16 cellular contexts compared by ENCODE assay signal in genomic region chr19:6070179-6071102, GRCh38. TPM values are rescaled to one million over a fixed set of nuclear protein-coding genes. Genes with fewer than 3 reads are reported as not detected.
A peak's percentile ranks its signal among the peaks of the same experiment; 100 is the strongest.
DNase-seq lines count a peak whose midpoint lies in the region; ATAC-seq, FAIRE-seq and TF ChIP-seq lines count a peak whose summit lies in the region.
"Had no signal": no experiment of that assay in that cellular context is flagged by ENCODE, and none has a peak within 500 bp of the region (broad histone marks: within the 10 kb centered on the region; RNA-seq: fewer than 3 reads in every experiment).

No MANE protein-coding gene starts in this region.

- H3F3A ChIP-seq in SK-N-SH (replicated peaks; ENCODE audit: insufficient read depth): peaks cover 34% of the 10 kb centered on the region

- no peak for TF ChIP-seq CTCF in SK-N-SH (IDR thresholded peaks at IDR 0.05)
- no peak for TF ChIP-seq CTCF in ascending aorta (IDR thresholded peaks at IDR 0.05)
- no peak for TF ChIP-seq CTCF in right lobe of liver (IDR thresholded peaks at IDR 0.05)
- TF ChIP-seq CTCF in stomach (IDR thresholded peaks at IDR 0.05): no peak

- no peak for TF ChIP-seq RAD21 in SK-N-SH (IDR thresholded peaks at IDR 0.05; ENCODE audit: low read length)

- FAIRE-seq in GM12891 (lab: Jason Lieb, UNC): no peak
- FAIRE-seq: GM18507, RCC 7860 had no signal

- H3K4me1 ChIP-seq in SK-N-SH (ENCODE audit: control insufficient read depth in 1 of 2, insufficient read depth in 2 of 2, low read depth in 1 of 2, low read length in 1 of 2) (peaks cover 21 to 42% of the 10 kb centered on the region in 2 experiments), ascending aorta (peaks cover 17 to 58% of the 10 kb centered on the region in 2 donors), right lobe of liver (peaks cover 0 to 22% (median 6%) of the 10 kb centered on the region in 4 donors), stomach (peaks cover 14 to 41% (median 31%) of the 10 kb centered on the region in 4 donors)

- WGBS in SK-N-SH (ENCODE audit: low lambda C conversion rate): 82% methylated on average over 7 of the region's 7 CpGs
- 63% methylated on average over 3 of the region's 7 CpGs for WGBS in right lobe of liver (ENCODE audit: insufficient coverage, low coverage, low lambda C conversion rate, missing lambda C conversion rate)
- 84 to 93% (median 86%) methylated on average over 5 to 7 of the region's 7 CpGs for WGBS in stomach, 5 donors

- POLR2A ChIA-PET in SK-N-SH (lab: Yijun Ruan, JAX): no interaction called here

- H3K79me2 ChIP-seq in SK-N-SH (ENCODE audit: insufficient read depth): peaks cover 47% of the 10 kb centered on the region; the same call in 1 of the 2 replicates

- TF ChIP-seq POLR2A in right lobe of liver (IDR thresholded peaks at IDR 0.05) (no peak), stomach (IDR thresholded peaks at IDR 0.05) (no peak), GM12891 (IDR thresholded peaks at IDR 0.05; ENCODE audit: low read depth, low read length) (no peak)

- intact Hi-C loops in ascending aorta (cut with DNase I): no loop called here
- intact Hi-C loops in right lobe of liver (cut with DNase I): no loop called here
- intact Hi-C loops in stomach (cut with DNase I; ENCODE audit: low total_unique reads): no loop called here

- H4K20me1 ChIP-seq in SK-N-SH (ENCODE audit: insufficient read depth): no peaks in the 10 kb centered on the region

- CTCF ChIA-PET in SK-N-SH (lab: Yijun Ruan, JAX): interaction anchor here (1.4 kb wide), 1 partner anchor 22 kb away, joined by 4 read pairs; no protein-coding TSS in a partner anchor

- no peaks in the 10 kb centered on the region for H3K9me2 ChIP-seq in SK-N-SH

- H3K9ac ChIP-seq in SK-N-SH: peak overlapping the region; percentile 61

- H3K9me3 ChIP-seq in SK-N-SH: no peaks in the 10 kb centered on the region
- peaks cover 0 to under 1% of the 10 kb centered on the region in 2 donors for H3K9me3 ChIP-seq in ascending aorta
- H3K9me3 ChIP-seq in right lobe of liver: no peaks in the 10 kb centered on the region
- H3K9me3 ChIP-seq in stomach: no peaks in the 10 kb centered on the region
- H3K9me3 ChIP-seq: testis had no signal

- peak overlapping the region; percentile 4 to 88; a peak in 3 of 4 replicates for H3K27ac ChIP-seq in SK-N-SH (ENCODE audit: low read depth in 2 of 2, low read length in 1 of 2)
- peak overlapping the region; percentile 85 to 90 for H3K27ac ChIP-seq in ascending aorta
- H3K27ac ChIP-seq in right lobe of liver: no peak overlapping the region
- peak overlapping the region in 4 of 5 donors; percentile 44 to 82 (median 76) for H3K27ac ChIP-seq in stomach
- H3K27ac ChIP-seq: 22Rv1, testis had no signal

- peak overlapping the region; percentile 54 for H3K4me2 ChIP-seq in SK-N-SH

- ATAC-seq in SK-N-SH treated with all-trans-retinoic acid at 6 μM for 48 hours (no peak), right lobe of liver (no peak)
- ATAC-seq: HCT116 had no signal

- no peak for DNase-seq in SK-N-SH
- DNase-seq in ascending aorta (ENCODE audit: low spot score in 2 of 2): peak in 1 of 2 donors; percentile 62
- peak in 2 of 3 donors; percentile 27 to 37 for DNase-seq in right lobe of liver
- no peak for DNase-seq in stomach
- no peak for DNase-seq in NCI-H526 treated with DMSO at 0.1 percent for 48 hours (lab: John Stamatoyannopoulos, UW)
- DNase-seq in T-helper 9 cell: no peak
- no peak for DNase-seq in GM12891 (ENCODE audit: insufficient read length, low spot score)
- DNase-seq: midbrain, NCI-H1092, NCI-H524, testis had no signal

- TF ChIP-seq EP300 in SK-N-SH (IDR thresholded peaks at IDR 0.05; ENCODE audit: borderline replicate concordance in 1 of 2, low read depth in 1 of 2, low read length in 1 of 2): no peak
- TF ChIP-seq EP300 in stomach (IDR thresholded peaks at IDR 0.05): no peak

- H3K4me3 ChIP-seq in SK-N-SH (ENCODE audit: low read depth in 2 of 2, low read length in 1 of 2): no peak overlapping the region; a peak in 1 of 4 replicates
- peak overlapping the region in 1 of 2 donors; percentile 4 for H3K4me3 ChIP-seq in ascending aorta
- no peak overlapping the region for H3K4me3 ChIP-seq in right lobe of liver
- no peak overlapping the region for H3K4me3 ChIP-seq in stomach
- H3K4me3 ChIP-seq: testis had no signal

- H3K27me3 ChIP-seq in SK-N-SH (ENCODE audit: insufficient read depth) (no peaks in the 10 kb centered on the region), ascending aorta (no peaks in the 10 kb centered on the region), right lobe of liver (no peaks in the 10 kb centered on the region), stomach (no peaks in the 10 kb centered on the region)
- H3K27me3 ChIP-seq: testis had no signal

- H3K36me3 ChIP-seq in SK-N-SH (replicated peaks in 1 of 2; ENCODE audit: control insufficient read depth in 1 of 2, insufficient read depth in 2 of 2, low read length in 1 of 2): no peaks in the 10 kb centered on the region
- no peaks in the 10 kb centered on the region for H3K36me3 ChIP-seq in ascending aorta
- no peaks in the 10 kb centered on the region for H3K36me3 ChIP-seq in right lobe of liver
- H3K36me3 ChIP-seq in stomach: no peaks in the 10 kb centered on the region

- no peak overlapping the region for H2AFZ ChIP-seq in SK-N-SH (ENCODE audit: low read depth)

TF ChIP-seq in SK-N-SH, 30 proteins besides CTCF, POLR2A, EP300 and RAD21 (continues in another document):
- TF ChIP-seq CHD2 (IDR thresholded peaks at IDR 0.05; ENCODE audit: low read length, partially characterized antibody) (no peak), RCOR1 (IDR thresholded peaks at IDR 0.05; ENCODE audit: low read length) (no peak), PBX3 (IDR thresholded peaks at IDR 0.05) (no peak), GATA2 (CRISPR knock-in tag; IDR thresholded peaks at IDR 0.05) (no peak), NFIC (IDR thresholded peaks at IDR 0.05; ENCODE audit: borderline replicate concordance) (no peak), MXI1 (IDR thresholded peaks at IDR 0.05; ENCODE audit: low read depth, low read length) (no peak), FOXM1 (IDR thresholded peaks at IDR 0.05; ENCODE audit: low read depth) (no peak), JUND (IDR thresholded peaks at IDR 0.05) (no peak), TCF12 (IDR thresholded peaks at IDR 0.05) (no peak)

TF ChIP-seq in SK-N-SH treated with all-trans-retinoic acid at 6 μM for 48 hours, 23 proteins besides CTCF, POLR2A, EP300 and RAD21:
- TF ChIP-seq ZNF8 (CRISPR knock-in tag; IDR thresholded peaks at IDR 0.05) (no peak), OSR1 (CRISPR knock-in tag; IDR thresholded peaks at IDR 0.05) (no peak), TCF4 (CRISPR knock-in tag; IDR thresholded peaks at IDR 0.05; ENCODE audit: borderline replicate concordance) (no peak), ESRRG (CRISPR knock-in tag; IDR thresholded peaks at IDR 0.05) (no peak), RARB (CRISPR knock-in tag; IDR thresholded peaks at IDR 0.05) (no peak), CSRNP3 (CRISPR knock-in tag; IDR thresholded peaks at IDR 0.05) (no peak)

TF ChIP-seq in GM12891, 5 proteins besides CTCF, POLR2A, EP300 and RAD21:
- TF ChIP-seq TAF1 (IDR thresholded peaks at IDR 0.05; ENCODE audit: low read depth, low read length) (no peak), POU2F2 (IDR thresholded peaks at IDR 0.05; ENCODE audit: low read depth, low read length) (no peak), POLR2AphosphoS5 (IDR thresholded peaks at IDR 0.05; ENCODE audit: low read depth, low read length) (no peak), PAX5 (IDR thresholded peaks at IDR 0.05; ENCODE audit: insufficient read depth, low read length, severe bottlenecking) (no peak), SPI1 (IDR thresholded peaks at IDR 0.05; ENCODE audit: low read depth, low read length) (no peak)

RNA-seq across cellular contexts. Expression of gene RFX2, which starts 39.9 kb away (rescaled TPM):
- polyA plus RNA-seq in SK-N-SH (2012; rRNA removed) (10.0 and 12.6 TPM in 2 replicates), stomach (1 to 10 TPM; 1.8 to 7.9 (median 6.4) TPM)
- 7.6 and 7.9 TPM in 2 replicates for polyA plus RNA-seq in SK-N-SH (2012; cell fraction: cytosol; rRNA removed)
- polyA plus RNA-seq in SK-N-SH (2012; cell fraction: nucleus; rRNA removed): 18.3 and 42.2 TPM in 2 replicates
- total RNA-seq in ascending aorta (107 TPM), right lobe of liver (1 to 10 TPM; 1.6 to 2.9 (median 1.9) TPM), stomach (100 to 1,000 TPM in 1 of 5 donors, 10 to 100 TPM in 1, 1 to 10 TPM in 3; 1.2 to 123 (median 8.9) TPM)
- 1.8 TPM for polyA plus RNA-seq in GM12891 (2012; ENCODE audit: low read depth, missing spikeins)

Comparison
In these comparisons a context has a peak if more than half of its experiments do, and no peak if none do; other contexts are left out.
1. DNase-seq: peak in right lobe of liver (2 of 3); none in SK-N-SH (single experiment), stomach (single experiment), NCI-H526 treated with DMSO at 0.1 percent for 48 hours (single experiment), T-helper 9 cell (single experiment) and GM12891 (single experiment).
2. H3K27ac ChIP-seq: peak in SK-N-SH (2 of 2), ascending aorta (2 of 2) and stomach (4 of 5); none in right lobe of liver (0 of 3).